ENCODE assay signal across 19 cellular contexts in genomic region chr17:17420561-17421269, GRCh38. TPM values are rescaled to one million over a fixed set of nuclear protein-coding genes. Genes with fewer than 3 reads are reported as not detected.
A peak's percentile ranks its signal among the peaks of the same experiment; 100 is the strongest.
DNase-seq lines count a peak whose midpoint lies in the region; ATAC-seq, FAIRE-seq and TF ChIP-seq lines count a peak whose summit lies in the region.
"Had no signal": no experiment of that assay in that cellular context is flagged by ENCODE, and none has a peak within 500 bp of the region (broad histone marks: within the 10 kb centered on the region; RNA-seq: fewer than 3 reads in every experiment).

No MANE protein-coding gene starts in this region.

- no peak overlapping the region for H3K9ac ChIP-seq in IMR-90 (ENCODE audit: low read depth, low read length)

- H3K9me3 ChIP-seq in IMR-90 (ENCODE audit: control insufficient read depth, insufficient read depth, low read length) (peaks cover 7% of the 10 kb centered on the region; the same call in 1 of the 2 replicates), thyroid gland (no peaks in the 10 kb centered on the region)

- POLR2A ChIA-PET in IMR-90 (lab: Charles Lee; ENCODE audit: unreplicated experiment) = no interaction called here

- TF ChIP-seq POLR2A in IMR-90 (IDR thresholded peaks at IDR 0.05; ENCODE audit: low read depth, low read length) (no peak), erythroblast (IDR thresholded peaks at IDR 0.05; ENCODE audit: low read length) (no peak), lower leg skin (IDR thresholded peaks at IDR 0.05) (no peak), thyroid gland (IDR thresholded peaks at IDR 0.05) (no peak)

- no peak overlapping the region for H3K4me3 ChIP-seq in IMR-90 (ENCODE audit: insufficient read depth, low read depth, low read length)
- H3K4me3 ChIP-seq in lower leg skin (ENCODE audit: low read depth, poor library complexity, severe bottlenecking) = no peak overlapping the region
- H3K4me3 ChIP-seq in thyroid gland (replicated peaks in 1 of 3) = no peak overlapping the region
- H3K4me3 ChIP-seq: left lung had no signal

- peak overlapping the region in 1 of 2 experiments; percentile 3; a peak in 1 of 4 replicates for H4K8ac ChIP-seq in IMR-90 (ENCODE audit: low read depth in 2 of 2, low read length in 2 of 2)

- 0 out of 2 replicates have a peak overlapping the region, but pooled peaks have one; percentile 11 for H2BK20ac ChIP-seq in IMR-90 (ENCODE audit: low read depth, low read length)

- no peaks in the 10 kb centered on the region for H4K20me1 ChIP-seq in IMR-90 (ENCODE audit: insufficient read depth, low read length)

- WGBS in IMR-90 (ENCODE audit: extremely low coverage in 2 of 2, insufficient read length in 1 of 2), 2 experiments = 67% methylated on average over 3 of the region's 16 CpGs; no CpG with 5 or more reads in 1 of the 2 experiments
- WGBS in lower leg skin, 2 donors = 70% methylated on average over 16 of the region's 16 CpGs
- 69 to 81% methylated on average over 16 of the region's 16 CpGs for WGBS in thyroid gland, 2 donors

- H3K4me1 Mint-ChIP-seq in immature natural killer cell = peaks cover 11 to 13% of the 10 kb centered on the region in 2 donors
- H3K4me1 Mint-ChIP-seq: stimulated activated memory B cell treated with anti-CD40 and anti-IgM and Interleukin-4, amounts not matched to agents 10 μg/mL and 1 μg/mL and 100 μg/mL, for 72 hours had no signal

- H3K18ac ChIP-seq in IMR-90 (ENCODE audit: low read depth, low read length) = no peak overlapping the region

- H2BK15ac ChIP-seq in IMR-90 (ENCODE audit: low read depth, low read length) = no peak overlapping the region

- H2BK5ac ChIP-seq in IMR-90 (ENCODE audit: low read depth, low read length, poor library complexity, severe bottlenecking) = peak overlapping the region; percentile 31

- intact Hi-C loops in IMR-90 (cut with micrococcal nuclease) = no loop called here
- intact Hi-C loops in lower leg skin (cut with DNase I; ENCODE audit: low total_unique reads) = loop anchor here (10.0 kb wide), 1 partner anchor 56 kb away; no protein-coding TSS in a partner anchor
- intact Hi-C loops in thyroid gland (cut with DNase I) = no loop called here
- intact Hi-C loops in head of caudate nucleus (cut with DNase I) = no loop called here

- peaks cover 6% of the 10 kb centered on the region; the same call in 1 of the 2 replicates for H3K9me1 ChIP-seq in IMR-90 (ENCODE audit: insufficient read depth, low read length)

- dilution Hi-C loops in IMR-90 (cut with HindIII; ENCODE audit: low sequenced_read_pairs, unreplicated experiment) = no loop called here

- peak overlapping the region; percentile 13 for H3K4ac ChIP-seq in IMR-90 (ENCODE audit: low read depth, low read length)

- H3K14ac ChIP-seq in IMR-90 (replicated peaks; ENCODE audit: low read depth, low read length) = 0 out of 2 replicates have a peak overlapping the region, but pooled peaks have one; percentile 15

- no peak for TF ChIP-seq RAD21 in IMR-90 (IDR thresholded peaks at IDR 0.05; ENCODE audit: low read length)

- peaks cover 0 to 5% (median 3%) of the 10 kb centered on the region in 3 donors for H3K27me3 Mint-ChIP-seq in immature natural killer cell (ENCODE audit: low read depth in 3 of 3)
- H3K27me3 Mint-ChIP-seq: CD4-positive, alpha-beta memory T cell had no signal

- H2AK9ac ChIP-seq in IMR-90 (replicated peaks; ENCODE audit: low read depth, low read length, poor library complexity) = peak overlapping the region; percentile 39

- DNase-seq in IMR-90 = peak; percentile 54
- peak; percentile 53 to 56 for DNase-seq in erythroblast (lab: John Stamatoyannopoulos, UW)
- peak; percentile 84 to 97 for DNase-seq in lower leg skin (ENCODE audit: low spot score in 2 of 2)
- DNase-seq in thyroid gland = peak; percentile 45 to 53
- DNase-seq in head of caudate nucleus = no peak
- DNase-seq in frontal cortex (ENCODE audit: low spot score in 2 of 2) = no peak
- no peak for DNase-seq in immature natural killer cell
- DNase-seq: activated naive CD4-positive, alpha-beta T cell treated with anti-CD3 and anti-CD28 coated beads, Interleukin-2, amount 10 ng/mL, durations not matched to agents 7 days and 5 days; CD4-positive, alpha-beta memory T cell; GDM1; glutamatergic neuron; left lung; NCI-H1417; NCI-H526; nucleus accumbens; RPMI8226 had no signal

- H3K23ac ChIP-seq in IMR-90 (ENCODE audit: low read depth, low read length) = 0 out of 2 replicates have a peak overlapping the region, but pooled peaks have one; percentile 26

- H3K27ac ChIP-seq in IMR-90 (ENCODE audit: insufficient read depth, low read length) = no peak overlapping the region
- H3K27ac ChIP-seq in thyroid gland = peak overlapping the region in 2 of 3 donors; percentile 78 to 79

- H2AK5ac ChIP-seq in IMR-90 (ENCODE audit: low read depth, low read length) = peak overlapping the region; percentile 64; the same call in 1 of the 2 replicates

- H4K5ac ChIP-seq in IMR-90 (ENCODE audit: low read depth, low read length) = no peak overlapping the region

- no peaks in the 10 kb centered on the region for H3K36me3 ChIP-seq in IMR-90 (ENCODE audit: control insufficient read depth, insufficient read depth, low read length)
- H3K36me3 ChIP-seq in thyroid gland = no peaks in the 10 kb centered on the region
- H3K36me3 ChIP-seq: left lung had no signal

- H4K91ac ChIP-seq in IMR-90 (ENCODE audit: insufficient read depth, low read depth, low read length) = 0 out of 2 replicates have a peak overlapping the region, but pooled peaks have one; percentile 7

- H3K36me3 Mint-ChIP-seq in immature natural killer cell = no peaks in the 10 kb centered on the region
- H3K36me3 Mint-ChIP-seq: activated naive CD4-positive, alpha-beta T cell treated with anti-CD3 and anti-CD28 coated beads, Interleukin-2, amount 10 ng/mL, durations not matched to agents 7 days and 5 days; CD4-positive, alpha-beta memory T cell; stimulated activated memory B cell treated with anti-CD40 and anti-IgM and Interleukin-4, amounts not matched to agents 10 μg/mL and 1 μg/mL and 100 μg/mL, for 72 hours had no signal

- CTCF ChIA-PET in IMR-90 (lab: Yijun Ruan, JAX) = no interaction called here

- FAIRE-seq in frontal cortex (lab: Jason Lieb, UNC) = no peak
- FAIRE-seq: HTR-8/SVneo had no signal

- no peak overlapping the region; the same call in 1 of the 2 replicates for H2BK120ac ChIP-seq in IMR-90 (ENCODE audit: low read depth, low read length)

- in situ Hi-C loops in IMR-90 (cut with MboI; ENCODE audit: low sequenced_read_pairs) = no loop called here

- no peaks in the 10 kb centered on the region for H3K79me1 ChIP-seq in IMR-90 (ENCODE audit: low read depth in 1 of 2, low read length in 2 of 2)

- H3K4me3 Mint-ChIP-seq in immature natural killer cell = no peak overlapping the region
- H3K4me3 Mint-ChIP-seq: activated naive CD4-positive, alpha-beta T cell treated with anti-CD3 and anti-CD28 coated beads, Interleukin-2, amount 10 ng/mL, durations not matched to agents 7 days and 5 days; CD4-positive, alpha-beta memory T cell; stimulated activated memory B cell treated with anti-CD40 and anti-IgM and Interleukin-4, amounts not matched to agents 10 μg/mL and 1 μg/mL and 100 μg/mL, for 72 hours had no signal

- no peak for TF ChIP-seq CTCF in IMR-90 (conservative IDR thresholded peaks at IDR 0.05; ENCODE audit: low read depth, low read length)
- TF ChIP-seq CTCF in lower leg skin (IDR thresholded peaks at IDR 0.05) = no peak
- no peak for TF ChIP-seq CTCF in thyroid gland (IDR thresholded peaks at IDR 0.05)

- H3K4me1 ChIP-seq in IMR-90 (ENCODE audit: control insufficient read depth, insufficient read depth, low read length) = peaks cover 12% of the 10 kb centered on the region
- peaks cover 37 to 39% of the 10 kb centered on the region in 2 donors for H3K4me1 ChIP-seq in thyroid gland

- H3K27ac Mint-ChIP-seq in immature natural killer cell = no peak overlapping the region
- H3K27ac Mint-ChIP-seq: activated naive CD4-positive, alpha-beta T cell treated with anti-CD3 and anti-CD28 coated beads, Interleukin-2, amount 10 ng/mL, durations not matched to agents 7 days and 5 days; stimulated activated memory B cell treated with anti-CD40 and anti-IgM and Interleukin-4, amounts not matched to agents 10 μg/mL and 1 μg/mL and 100 μg/mL, for 72 hours had no signal

- peak overlapping the region; percentile 72 for H2AFZ ChIP-seq in IMR-90 (replicated peaks; ENCODE audit: low read length, poor library complexity)

- H3K27me3 ChIP-seq in IMR-90 (ENCODE audit: control insufficient read depth, insufficient read depth, low read length) = no peaks in the 10 kb centered on the region
- H3K27me3 ChIP-seq in thyroid gland = no peaks in the 10 kb centered on the region
- H3K27me3 ChIP-seq: left lung had no signal

- ATAC-seq in IMR-90 (ENCODE audit: low read depth) (no peak), GM21367 (IDR thresholded peaks at IDR 0.05; ENCODE audit: unreplicated experiment) (no peak)
- ATAC-seq: left lung; stimulated activated memory B cell treated with anti-CD40 and anti-IgM and Interleukin-4, amounts not matched to agents 10 μg/mL and 1 μg/mL and 100 μg/mL, for 72 hours had no signal

- no peak overlapping the region for H3K4me2 ChIP-seq in IMR-90 (ENCODE audit: low read depth, low read length)

- H3K56ac ChIP-seq in IMR-90 (ENCODE audit: extremely low read depth, insufficient read depth, low read length) = no peak overlapping the region

- H3K9me3 Mint-ChIP-seq in immature natural killer cell = no peaks in the 10 kb centered on the region

- no TSS peak for BruUV-seq in IMR-90 (replicated peaks; lab: Mats Ljungman, UMichigan)

TF ChIP-seq in IMR-90, 13 proteins besides CTCF, POLR2A, EP300 and RAD21:
- TF ChIP-seq CEBPB (IDR thresholded peaks at IDR 0.05; ENCODE audit: low read depth, low read length) (0 out of 2 replicates have a peak, but pooled peaks have one; percentile 26), NFE2L2 (IDR thresholded peaks at IDR 0.05; ENCODE audit: low read depth, low read length) (no peak)

RNA-seq across cellular contexts. Expression of gene MED9, which starts 56.1 kb away (rescaled TPM):
- total RNA-seq in IMR-90 (2012; rRNA removed) = 6.1 and 8.9 TPM in 2 replicates
- 9.1 and 10.1 TPM in 2 replicates for polyA plus RNA-seq in IMR-90 (2012; rRNA removed)
- 3.3 and 9.5 TPM in 2 replicates for polyA plus RNA-seq in IMR-90 (2012; cell fraction: cytosol; rRNA removed)
- 12.6 and 13.5 TPM in 2 replicates for polyA plus RNA-seq in IMR-90 (2012; cell fraction: nucleus; rRNA removed; ENCODE audit: low replicate concordance)
- 10 to 100 TPM; 14.8 to 29.3 (median 24.2) TPM for total RNA-seq in lower leg skin
- 10 to 100 TPM; 27.9 to 35.4 (median 30.8) TPM for total RNA-seq in thyroid gland
- total RNA-seq in frontal cortex = 12.6 TPM
- 10 to 100 TPM; 10.9 to 21.5 (median 14.0) TPM for polyA plus RNA-seq in immature natural killer cell

Comparison
In these comparisons a context has a peak if more than half of its experiments do, and no peak if none do; other contexts are left out.
1. DNase-seq: peak in IMR-90 (single experiment), erythroblast (2 of 2), lower leg skin (2 of 2) and thyroid gland (2 of 2); none in head of caudate nucleus (0 of 42), frontal cortex (0 of 2) and immature natural killer cell (0 of 3).